ENCODE assay signal across 1 cellular context in genomic region chr19:43763473-43763939, GRCh38.
TF ChIP-seq lines count a peak whose summit lies in the region.

No MANE protein-coding gene starts in this region.

TF ChIP-seq in GM23338, 12 proteins besides CTCF, POLR2A, EP300 and RAD21 (continued from another document):
- TF ChIP-seq ZNF462 (CRISPR knock-in tag; IDR thresholded peaks at IDR 0.05): no peak
- TF ChIP-seq EZH2 (IDR thresholded peaks at IDR 0.05; ENCODE audit: low read depth, unreplicated experiment): no peak
- no peak for TF ChIP-seq NANOG (IDR thresholded peaks at IDR 0.05; ENCODE audit: borderline replicate concordance)
